ENCODE assay signal across 2 cellular contexts in genomic region chr5:135058326-135058725, GRCh38.
TF ChIP-seq lines count a peak whose summit lies in the region.

No MANE protein-coding gene starts in this region.

TF ChIP-seq in K562, 482 proteins besides CTCF, POLR2A, EP300 and RAD21 (continued from another document and continues in another):
- TF ChIP-seq RBFOX2 (IDR thresholded peaks at IDR 0.05; ENCODE audit: low read depth, low read length) = no peak
- TF ChIP-seq NR0B1 (IDR thresholded peaks at IDR 0.05; ENCODE audit: partially characterized antibody) = no peak
- no peak for TF ChIP-seq NELFE (IDR thresholded peaks at IDR 0.05; ENCODE audit: insufficient read depth, insufficient read length)
- TF ChIP-seq CBX1 (IDR thresholded peaks at IDR 0.05; ENCODE audit: low read depth) = no peak
- TF ChIP-seq TCF15 (CRISPR knock-in tag; IDR thresholded peaks at IDR 0.05) = no peak
- TF ChIP-seq PKNOX1 (IDR thresholded peaks at IDR 0.05) = peak; percentile 78
- TF ChIP-seq ZNF3 (CRISPR knock-in tag; IDR thresholded peaks at IDR 0.05) = no peak
- TF ChIP-seq HMGXB4 (CRISPR knock-in tag; IDR thresholded peaks at IDR 0.05) = no peak
- TF ChIP-seq PTTG1 (tag; IDR thresholded peaks at IDR 0.05; ENCODE audit: low read depth) = no peak
- TF ChIP-seq PBX2 (CRISPR knock-in tag; IDR thresholded peaks at IDR 0.05; ENCODE audit: low read depth) = 0 out of 2 replicates have a peak, but pooled peaks have one; percentile 17
- TF ChIP-seq PBX2 (tag; conservative IDR thresholded peaks at IDR 0.05; ENCODE audit: low read depth) = peak; percentile 81
- 0 out of 2 replicates have a peak, but pooled peaks have one; percentile 16 for TF ChIP-seq FOSL1 (tag; conservative IDR thresholded peaks at IDR 0.05)
- TF ChIP-seq MECOM (CRISPR knock-in tag; IDR thresholded peaks at IDR 0.05) = no peak
- no peak for TF ChIP-seq NR3C1 (CRISPR knock-in tag; IDR thresholded peaks at IDR 0.05)
- TF ChIP-seq ZNF41 (CRISPR knock-in tag; conservative IDR thresholded peaks at IDR 0.05) = no peak
- no peak for TF ChIP-seq TFE3 (CRISPR knock-in tag; IDR thresholded peaks at IDR 0.05)
- TF ChIP-seq U2AF2 (optimal IDR thresholded peaks at IDR 0.05; ENCODE audit: low read depth, low read length) = no peak
- no peak for TF ChIP-seq ZNF561 (CRISPR knock-in tag; conservative IDR thresholded peaks at IDR 0.05)
- TF ChIP-seq RCOR1 (IDR thresholded peaks at IDR 0.05; ENCODE audit: borderline replicate concordance in 1 of 2, low read depth in 2 of 2, low read length in 2 of 2) = peak in 1 of 2 experiments; percentile 90; a peak in 2 of 4 replicates
- no peak for TF ChIP-seq MXI1 (IDR thresholded peaks at IDR 0.05; ENCODE audit: low read depth, low read length)

TF ChIP-seq in neural cell, 6 proteins besides CTCF, POLR2A, EP300 and RAD21 (continued from another document):
- TF ChIP-seq REST (IDR thresholded peaks at IDR 0.05; ENCODE audit: borderline replicate concordance) (no peak), POLR2AphosphoS5 (IDR thresholded peaks at IDR 0.05) (no peak), TAF1 (IDR thresholded peaks at IDR 0.05; ENCODE audit: low read depth) (no peak), EZH2 (IDR thresholded peaks at IDR 0.05; ENCODE audit: borderline replicate concordance, insufficient read depth, low read length, poor library complexity, severe bottlenecking) (no peak), MXI1 (conservative IDR thresholded peaks at IDR 0.05; ENCODE audit: poor library complexity, severe bottlenecking) (no peak)
